1 cellular context compared by ENCODE assay signal in genomic region chr1:165152727-165153126, GRCh38.
TF ChIP-seq lines count a peak whose summit lies in the region.

No MANE protein-coding gene starts in this region.

TF ChIP-seq in SK-N-SH, 30 proteins besides CTCF, POLR2A, EP300 and RAD21 (continued from another document):
- no peak for TF ChIP-seq POLR2AphosphoS5 (IDR thresholded peaks at IDR 0.05; ENCODE audit: low read depth, low read length)
- no peak for TF ChIP-seq SMC3 (IDR thresholded peaks at IDR 0.05; ENCODE audit: low read depth, low read length)
- TF ChIP-seq, protein P1, sequence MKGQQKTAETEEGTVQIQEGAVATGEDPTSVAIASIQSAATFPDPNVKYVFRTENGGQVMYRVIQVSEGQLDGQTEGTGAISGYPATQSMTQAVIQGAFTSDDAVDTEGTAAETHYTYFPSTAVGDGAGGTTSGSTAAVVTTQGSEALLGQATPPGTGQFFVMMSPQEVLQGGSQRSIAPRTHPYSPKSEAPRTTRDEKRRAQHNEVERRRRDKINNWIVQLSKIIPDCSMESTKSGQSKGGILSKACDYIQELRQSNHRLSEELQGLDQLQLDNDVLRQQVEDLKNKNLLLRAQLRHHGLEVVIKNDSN (IDR thresholded peaks at IDR 0.05; ENCODE audit: borderline replicate concordance, low read depth): no peak
- no peak for TF ChIP-seq RCOR1 (IDR thresholded peaks at IDR 0.05; ENCODE audit: low read length)
- TF ChIP-seq MAX (IDR thresholded peaks at IDR 0.05; ENCODE audit: low read depth): no peak
- no peak for TF ChIP-seq PBX3 (IDR thresholded peaks at IDR 0.05)
- no peak for TF ChIP-seq NFIC (IDR thresholded peaks at IDR 0.05; ENCODE audit: borderline replicate concordance)
